In the genomic region with DNA sequence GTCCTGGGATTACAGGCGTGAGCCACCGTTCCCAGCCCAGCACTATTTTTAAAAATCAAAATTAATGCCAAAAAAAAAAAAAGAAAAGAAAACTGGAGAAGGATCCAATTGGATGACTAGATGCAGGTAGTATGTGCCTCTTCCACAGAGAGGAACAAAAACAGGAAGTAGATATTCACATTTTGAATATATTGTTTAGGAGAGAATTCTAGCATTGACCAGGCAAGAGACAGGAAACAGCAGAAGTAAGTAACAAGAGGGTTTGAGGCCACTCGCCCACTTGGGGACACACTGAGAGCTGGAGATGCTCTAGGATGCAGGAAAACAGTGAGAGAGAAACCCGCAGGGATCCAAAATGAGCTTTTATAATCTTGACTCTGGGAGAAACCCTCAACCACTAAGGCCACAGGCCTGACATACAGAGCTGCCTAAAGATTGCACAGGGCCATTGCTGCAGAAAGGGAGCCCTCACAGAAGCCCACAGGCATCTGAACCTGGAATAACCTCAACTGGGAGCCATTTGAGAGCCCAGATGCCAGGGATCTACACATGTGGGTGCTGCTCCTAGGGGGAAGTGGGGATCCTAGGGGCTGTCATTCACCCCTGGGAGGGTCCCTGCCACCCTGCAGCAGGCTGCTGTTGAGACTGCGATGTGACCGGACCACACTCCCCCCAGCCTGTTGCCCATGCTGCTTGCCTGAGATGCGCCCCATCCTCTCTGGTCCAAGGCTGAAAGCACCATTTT, we compare ENCODE assay signal across 25 cellular contexts. TPM values are rescaled to one million over a fixed set of nuclear protein-coding genes. Genes with fewer than 3 reads are reported as not detected.
"Had no signal": no experiment of that assay in that cellular context is flagged by ENCODE, and none has a peak within 500 bp of the region (broad histone marks: within the 10 kb centered on the region; RNA-seq: fewer than 3 reads in every experiment).

No MANE protein-coding gene starts in this region.

- H3K36me3 ChIP-seq: breast epithelium, colonic mucosa had no signal

- H3K4me3 Mint-ChIP-seq: activated CD8-positive, alpha-beta T cell treated with anti-CD3 and anti-CD28 coated beads for 36 hours; activated naive CD4-positive, alpha-beta T cell treated with anti-CD3 and anti-CD28 coated beads, Interleukin-2, amount 50 U/mL, for 24 hours; WTC11 had no signal

- H3K9me3 ChIP-seq: breast epithelium, colonic mucosa had no signal

- H3K9me3 Mint-ChIP-seq: activated naive CD4-positive, alpha-beta T cell treated with anti-CD3 and anti-CD28 coated beads, Interleukin-2, amount 50 U/mL, for 24 hours had no signal

- DNase-seq: activated CD4-positive, alpha-beta T cell treated with anti-CD3 and anti-CD28 coated beads, Interleukin-2, amount 50 U/mL, for 1 hour; activated CD8-positive, alpha-beta memory T cell treated with anti-CD3 and anti-CD28 coated beads, Interleukin-2, amount 50 U/mL, for 4 hours; activated CD8-positive, alpha-beta T cell treated with anti-CD3 and anti-CD28 coated beads for 36 hours; activated effector memory CD4-positive, alpha-beta T cell treated with Interleukin-2 at 50 U/mL for 16 hours; activated naive CD4-positive, alpha-beta T cell; aorta; caudate nucleus; colonic mucosa; IMR-90; KG1; NCI-H1105 treated with DMSO at 0.1 percent for 48 hours; NCI-H1436 treated with DMSO at 0.1 percent for 48 hours; NCI-H187; NCI-H2081; NCI-H510A treated with DMSO at 0.1 percent for 48 hours; NCI-H69; SHP77; T-helper 1 cell had no signal

- H3K4me1 Mint-ChIP-seq: WTC11 had no signal

- H3K4me1 ChIP-seq: breast epithelium, colonic mucosa had no signal

- H3K36me3 Mint-ChIP-seq: activated naive CD4-positive, alpha-beta T cell treated with anti-CD3 and anti-CD28 coated beads, Interleukin-2, amount 50 U/mL, for 24 hours had no signal

- H3K27me3 ChIP-seq: colonic mucosa had no signal

- H3K4me3 ChIP-seq: breast epithelium, colonic mucosa had no signal

- H3K27ac ChIP-seq: breast epithelium, colonic mucosa had no signal

- ATAC-seq: activated CD8-positive, alpha-beta T cell treated with anti-CD3 and anti-CD28 coated beads for 36 hours; WTC11 had no signal

- H3K27ac Mint-ChIP-seq: activated CD8-positive, alpha-beta T cell treated with anti-CD3 and anti-CD28 coated beads for 36 hours; activated naive CD4-positive, alpha-beta T cell treated with anti-CD3 and anti-CD28 coated beads, Interleukin-2, amount 50 U/mL, for 24 hours; WTC11 had no signal

RNA-seq across cellular contexts. Expression of gene IGFL2, which starts 28.2 kb away (rescaled TPM):
- total RNA-seq: activated CD8-positive, alpha-beta T cell treated with anti-CD3 and anti-CD28 coated beads for 36 hours; breast epithelium; IMR-90; LHCN-M2; M059J; WTC11 had no signal
- polyA plus RNA-seq: aorta, IMR-90 had no signal

RNA-seq across cellular contexts. Expression of gene IGFL3, which starts 51.8 kb away (rescaled TPM):
- total RNA-seq: activated CD8-positive, alpha-beta T cell treated with anti-CD3 and anti-CD28 coated beads for 36 hours; aorta; breast epithelium; cerebellum; colonic mucosa; IMR-90; M059J; T-helper 2 cell treated with Interferon-gamma antibody and Interleukin-4, amounts not matched to agents 100 ng/mL and 5 ng/mL, for 36 hours; WTC11 had no signal
- polyA plus RNA-seq: aorta, IMR-90 had no signal

RNA-seq across cellular contexts. Expression of gene IGFL1, which starts 53.3 kb away (rescaled TPM):
- total RNA-seq: activated CD8-positive, alpha-beta T cell treated with anti-CD3 and anti-CD28 coated beads for 36 hours; aorta; breast epithelium; cerebellum; colonic mucosa; IMR-90; LHCN-M2; M059J; T-helper 2 cell treated with Interferon-gamma antibody and Interleukin-4, amounts not matched to agents 100 ng/mL and 5 ng/mL, for 36 hours; WTC11 had no signal
- polyA plus RNA-seq: aorta, IMR-90 had no signal
